Comparison of ENCODE assay signal across 19 cellular contexts in the genomic region with DNA sequence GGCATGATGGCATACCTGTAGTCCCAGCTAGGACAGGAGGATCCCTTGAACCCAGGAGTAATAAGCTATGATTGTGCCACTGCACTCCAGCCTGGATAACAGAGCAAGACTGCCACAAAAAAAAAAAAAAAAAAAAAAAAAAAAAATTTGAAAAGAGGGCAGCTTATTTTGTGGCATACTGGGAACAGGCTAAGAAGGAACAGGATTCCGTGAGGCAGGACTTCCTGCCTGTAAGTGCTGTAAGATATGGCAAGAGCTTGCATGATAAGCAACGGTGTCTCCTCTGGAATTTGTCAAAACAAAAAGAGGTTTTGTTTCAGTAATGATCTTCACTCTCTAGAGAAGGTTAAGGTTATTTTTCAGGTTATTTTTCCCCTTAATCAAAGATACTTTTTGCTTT.
DNase-seq lines count a peak whose midpoint lies in the region; ATAC-seq and TF ChIP-seq lines count a peak whose summit lies in the region.
"Had no signal": no experiment of that assay in that cellular context is flagged by ENCODE, and none has a peak within 500 bp of the region (broad histone marks: within the 10 kb centered on the region; RNA-seq: fewer than 3 reads in every experiment).

No MANE protein-coding gene starts in this region.

- H3K9me3 Mint-ChIP-seq in HFFc6 (no peaks in the 10 kb centered on the region), endothelial cell (ENCODE audit: unreplicated experiment) (no peaks in the 10 kb centered on the region)
- H3K9me3 Mint-ChIP-seq in stimulated activated effector memory CD8-positive, alpha-beta T cell treated with anti-CD3 and anti-CD28 coated beads, Interleukin-12 subunit alpha, Interleukin-12 subunit beta, amount 100 ng/mL, for 72 hours, result no peaks in the 10 kb centered on the region
- H3K9me3 Mint-ChIP-seq: CD8-positive, alpha-beta T cell; H9 had no signal

- H3K4me1 Mint-ChIP-seq in HFFc6 (ENCODE audit: low read depth) (peaks cover 4% of the 10 kb centered on the region), endothelial cell (ENCODE audit: unreplicated experiment) (peaks cover 45% of the 10 kb centered on the region)
- H3K4me1 Mint-ChIP-seq in stimulated activated effector memory CD8-positive, alpha-beta T cell treated with anti-CD3 and anti-CD28 coated beads, Interleukin-12 subunit alpha, Interleukin-12 subunit beta, amount 100 ng/mL, for 72 hours, result no peaks in the 10 kb centered on the region
- H3K4me1 Mint-ChIP-seq: B cell, H9 had no signal

- H3K27ac Mint-ChIP-seq in HFFc6, result peak overlapping the region; percentile 16; the same call in 1 of the 2 replicates
- peak overlapping the region; percentile 93 for H3K27ac Mint-ChIP-seq in endothelial cell (ENCODE audit: unreplicated experiment)
- peak overlapping the region; percentile 37 for H3K27ac Mint-ChIP-seq in stimulated activated effector memory CD8-positive, alpha-beta T cell treated with anti-CD3 and anti-CD28 coated beads, Interleukin-12 subunit alpha, Interleukin-12 subunit beta, amount 100 ng/mL, for 72 hours
- H3K27ac Mint-ChIP-seq: B cell; CD8-positive, alpha-beta T cell had no signal

- H3K36me3 Mint-ChIP-seq in HFFc6 (ENCODE audit: low read depth) (peaks cover 53% of the 10 kb centered on the region), endothelial cell (ENCODE audit: low read depth, unreplicated experiment) (peaks cover 54% of the 10 kb centered on the region)
- peaks cover 41% of the 10 kb centered on the region for H3K36me3 Mint-ChIP-seq in stimulated activated effector memory CD8-positive, alpha-beta T cell treated with anti-CD3 and anti-CD28 coated beads, Interleukin-12 subunit alpha, Interleukin-12 subunit beta, amount 100 ng/mL, for 72 hours

- intact Hi-C loops in left ventricle myocardium inferior (cut with micrococcal nuclease), result no loop called here

- H3K27me3 ChIP-seq in cardiac muscle cell, result no peaks in the 10 kb centered on the region
- H3K27me3 ChIP-seq in left ventricle myocardium inferior (ENCODE audit: low read depth), result no peaks in the 10 kb centered on the region
- H3K27me3 ChIP-seq: BLaER1 treated with 17β-estradiol and CSF1 and Interleukin-3, amounts not matched to agents 10 nM and 100 nM had no signal

- peaks cover 65% of the 10 kb centered on the region for H3K36me3 ChIP-seq in cardiac muscle cell
- H3K36me3 ChIP-seq in left ventricle myocardium inferior, result peaks cover 100% of the 10 kb centered on the region

- H3K27ac ChIP-seq in cardiac muscle cell, result peak overlapping the region; percentile 88
- H3K27ac ChIP-seq in left ventricle myocardium inferior (replicated peaks), result no peak overlapping the region
- H3K27ac ChIP-seq: BLaER1 treated with 17β-estradiol and CSF1 and Interleukin-3, amounts not matched to agents 10 nM and 100 nM had no signal

- TF ChIP-seq CTCF in cardiac muscle cell (IDR thresholded peaks at IDR 0.05; ENCODE audit: low read depth, low read length) (no peak), left ventricle myocardium inferior (IDR thresholded peaks at IDR 0.05; ENCODE audit: borderline replicate concordance) (no peak), HFFc6 (IDR thresholded peaks at IDR 0.05) (no peak), endothelial cell (IDR thresholded peaks at IDR 0.05; ENCODE audit: unreplicated experiment) (no peak)

- H3K9me3 ChIP-seq in cardiac muscle cell (ENCODE audit: low read depth) (no peaks in the 10 kb centered on the region), left ventricle myocardium inferior (replicated peaks) (no peaks in the 10 kb centered on the region)
- H3K9me3 ChIP-seq: BLaER1 treated with 17β-estradiol and CSF1 and Interleukin-3, amounts not matched to agents 10 nM and 100 nM had no signal

- no peak for ATAC-seq in stimulated activated effector memory CD8-positive, alpha-beta T cell treated with anti-CD3 and anti-CD28 coated beads, Interleukin-12 subunit alpha, Interleukin-12 subunit beta, amount 100 ng/mL, for 72 hours
- ATAC-seq: CD8-positive, alpha-beta T cell; GM12878 had no signal

- no peak overlapping the region for H3K4me3 Mint-ChIP-seq in HFFc6
- H3K4me3 Mint-ChIP-seq in endothelial cell (ENCODE audit: unreplicated experiment), result peak overlapping the region; percentile 80
- H3K4me3 Mint-ChIP-seq in stimulated activated effector memory CD8-positive, alpha-beta T cell treated with anti-CD3 and anti-CD28 coated beads, Interleukin-12 subunit alpha, Interleukin-12 subunit beta, amount 100 ng/mL, for 72 hours, result no peak overlapping the region
- H3K4me3 Mint-ChIP-seq: B cell; CD8-positive, alpha-beta T cell; H9 had no signal

- H3K4me1 ChIP-seq in cardiac muscle cell (ENCODE audit: low read depth), result peaks cover 19% of the 10 kb centered on the region
- peaks cover 8% of the 10 kb centered on the region for H3K4me1 ChIP-seq in left ventricle myocardium inferior
- H3K4me1 ChIP-seq: BLaER1 treated with 17β-estradiol and CSF1 and Interleukin-3, amounts not matched to agents 10 nM and 100 nM had no signal

- peak; percentile 17 to 65 for DNase-seq in cardiac muscle cell (ENCODE audit: low read depth in 1 of 2, low spot score in 1 of 2)
- DNase-seq in left ventricle myocardium inferior, result no peak
- DNase-seq in HFFc6, result no peak
- DNase-seq in endothelial cell (ENCODE audit: low spot score), result no peak
- DNase-seq in stimulated activated effector memory CD8-positive, alpha-beta T cell treated with anti-CD3 and anti-CD28 coated beads, Interleukin-12 subunit alpha, Interleukin-12 subunit beta, amount 100 ng/mL, for 72 hours (ENCODE audit: low spot score in 2 of 2), result no peak
- no peak for DNase-seq in foreskin melanocyte
- DNase-seq in kidney glomerular epithelial cell (lab: John Stamatoyannopoulos, UW), result no peak
- no peak for DNase-seq in islet precursor cell
- DNase-seq: 8988T; CD8-positive, alpha-beta T cell; COR-L47; DMS 273 treated with DMSO at 0.1 percent for 48 hours; DMS53; DND-41; EL; H9 had no signal

- peaks cover 6% of the 10 kb centered on the region for H3K27me3 Mint-ChIP-seq in HFFc6 (ENCODE audit: insufficient read depth)
- peaks cover 7% of the 10 kb centered on the region for H3K27me3 Mint-ChIP-seq in endothelial cell (ENCODE audit: unreplicated experiment)
- H3K27me3 Mint-ChIP-seq: B cell had no signal

- no peak overlapping the region for H3K4me3 ChIP-seq in cardiac muscle cell
- no peak overlapping the region for H3K4me3 ChIP-seq in left ventricle myocardium inferior
- H3K4me3 ChIP-seq: BLaER1 treated with 17β-estradiol and CSF1 and Interleukin-3, amounts not matched to agents 10 nM and 100 nM; GM12878 had no signal

Comparison
In these comparisons a context has a peak if more than half of its experiments do, and no peak if none do; other contexts are left out.
1. DNase-seq: peak in cardiac muscle cell (2 of 2); none in left ventricle myocardium inferior (single experiment), HFFc6 (single experiment), endothelial cell (single experiment), stimulated activated effector memory CD8-positive, alpha-beta T cell treated with anti-CD3 and anti-CD28 coated beads, Interleukin-12 subunit alpha, Interleukin-12 subunit beta, amount 100 ng/mL, for 72 hours (0 of 2), foreskin melanocyte (single experiment), kidney glomerular epithelial cell (single experiment) and islet precursor cell (single experiment).
2. H3K27ac Mint-ChIP-seq: peak in every context shown above with its lines; median percentile 93 in endothelial cell; 37 in stimulated activated effector memory CD8-positive, alpha-beta T cell treated with anti-CD3 and anti-CD28 coated beads, Interleukin-12 subunit alpha, Interleukin-12 subunit beta, amount 100 ng/mL, for 72 hours; 16 in HFFc6.